ENCODE assay signal across 23 cellular contexts in genomic region chr18:68944826-68945225, GRCh38.
"Had no signal": no experiment of that assay in that cellular context is flagged by ENCODE, and none has a peak within 500 bp of the region (broad histone marks: within the 10 kb centered on the region; RNA-seq: fewer than 3 reads in every experiment).

No MANE protein-coding gene starts in this region.

- H3K4me3 Mint-ChIP-seq: activated CD8-positive, alpha-beta T cell treated with anti-CD3 and anti-CD28 coated beads for 36 hours; activated T-helper 1 cell treated with anti-CD3 and anti-CD28 coated beads, Interleukin-12 subunit alpha, Interleukin-12 subunit beta, Interleukin-2, Interleukin-4 antibody, amounts not matched to agents 30 ng/mL and 10 ng/mL and 1 ng/mL, durations not matched to agents 14 hours and 24 hours and 36 hours; naive thymus-derived CD4-positive, alpha-beta T cell; stimulated activated memory B cell treated with anti-CD40 and anti-IgM and Interleukin-4, amounts not matched to agents 10 μg/mL and 1 μg/mL and 100 μg/mL, for 72 hours had no signal

- H3K4me1 Mint-ChIP-seq: naive thymus-derived CD4-positive, alpha-beta T cell; stimulated activated memory B cell treated with anti-CD40 and anti-IgM and Interleukin-4, amounts not matched to agents 10 μg/mL and 1 μg/mL and 100 μg/mL, for 72 hours had no signal

- H3K36me3 ChIP-seq: brain microvascular endothelial cell, colonic mucosa, lower lobe of right lung, sigmoid colon, stomach, suprapubic skin, tibial nerve had no signal

- H3K4me3 ChIP-seq: colonic mucosa, lower lobe of right lung, sigmoid colon, smooth muscle cell, stomach, suprapubic skin, tibial nerve had no signal

- H3K27ac Mint-ChIP-seq: activated CD8-positive, alpha-beta T cell treated with anti-CD3 and anti-CD28 coated beads for 36 hours; activated naive CD4-positive, alpha-beta T cell treated with anti-CD3 and anti-CD28 coated beads, Interleukin-2, amount 50 U/mL, for 72 hours; activated T-helper 1 cell treated with anti-CD3 and anti-CD28 coated beads, Interleukin-12 subunit alpha, Interleukin-12 subunit beta, Interleukin-2, Interleukin-4 antibody, amounts not matched to agents 30 ng/mL and 10 ng/mL and 1 ng/mL, durations not matched to agents 14 hours and 24 hours and 36 hours; naive thymus-derived CD4-positive, alpha-beta T cell; stimulated activated memory B cell treated with anti-CD40 and anti-IgM and Interleukin-4, amounts not matched to agents 10 μg/mL and 1 μg/mL and 100 μg/mL, for 72 hours had no signal

- H3K9me3 Mint-ChIP-seq: activated CD8-positive, alpha-beta T cell treated with anti-CD3 and anti-CD28 coated beads for 36 hours; activated naive CD4-positive, alpha-beta T cell treated with anti-CD3 and anti-CD28 coated beads, Interleukin-2, amount 50 U/mL, for 72 hours; activated T-helper 1 cell treated with anti-CD3 and anti-CD28 coated beads, Interleukin-12 subunit alpha, Interleukin-12 subunit beta, Interleukin-2, Interleukin-4 antibody, amounts not matched to agents 30 ng/mL and 10 ng/mL and 1 ng/mL, durations not matched to agents 14 hours and 24 hours and 36 hours; naive thymus-derived CD4-positive, alpha-beta T cell; stimulated activated memory B cell treated with anti-CD40 and anti-IgM and Interleukin-4, amounts not matched to agents 10 μg/mL and 1 μg/mL and 100 μg/mL, for 72 hours had no signal

- H3K9me3 ChIP-seq: colonic mucosa, lower lobe of right lung, sigmoid colon, stomach, suprapubic skin, tibial nerve had no signal

- H3K4me1 ChIP-seq: colonic mucosa, lower lobe of right lung, stomach, suprapubic skin, tibial nerve had no signal

- H3K27me3 Mint-ChIP-seq: activated CD8-positive, alpha-beta T cell treated with anti-CD3 and anti-CD28 coated beads for 36 hours; naive thymus-derived CD4-positive, alpha-beta T cell; stimulated activated memory B cell treated with anti-CD40 and anti-IgM and Interleukin-4, amounts not matched to agents 10 μg/mL and 1 μg/mL and 100 μg/mL, for 72 hours had no signal

- DNase-seq: activated CD4-positive, alpha-beta T cell treated with anti-CD3 and anti-CD28 coated beads for 48 hours; activated CD4-positive, CD25-positive, alpha-beta regulatory T cell; activated CD8-positive, alpha-beta T cell treated with anti-CD3 and anti-CD28 coated beads for 36 hours; activated gamma-delta T cell; aorta; brain microvascular endothelial cell; colonic mucosa; erythroblast; foreskin melanocyte; glutamatergic neuron; hypothalamus; left colon; lower lobe of right lung; naive thymus-derived CD4-positive, alpha-beta T cell; sigmoid colon; stimulated activated CD4-positive, alpha-beta T cell treated with anti-CD3 and anti-CD28 coated beads, Interleukin-15, amount 100 ng/mL, for 24 hours; stomach had no signal

- H3K27me3 ChIP-seq: brain microvascular endothelial cell, colonic mucosa, sigmoid colon, stomach, suprapubic skin, tibial nerve had no signal

- H3K36me3 Mint-ChIP-seq: activated naive CD4-positive, alpha-beta T cell treated with anti-CD3 and anti-CD28 coated beads, Interleukin-2, amount 50 U/mL, for 72 hours; naive thymus-derived CD4-positive, alpha-beta T cell; stimulated activated memory B cell treated with anti-CD40 and anti-IgM and Interleukin-4, amounts not matched to agents 10 μg/mL and 1 μg/mL and 100 μg/mL, for 72 hours had no signal

- H3K4me2 ChIP-seq: smooth muscle cell had no signal

- ATAC-seq: activated CD8-positive, alpha-beta T cell treated with anti-CD3 and anti-CD28 coated beads for 36 hours; activated naive CD4-positive, alpha-beta T cell treated with anti-CD3 and anti-CD28 coated beads, Interleukin-2, amount 50 U/mL, for 72 hours; left colon; lower lobe of right lung; naive thymus-derived CD4-positive, alpha-beta T cell; stimulated activated memory B cell treated with anti-CD40 and anti-IgM and Interleukin-4, amounts not matched to agents 10 μg/mL and 1 μg/mL and 100 μg/mL, for 72 hours had no signal

- H3K27ac ChIP-seq: brain microvascular endothelial cell, colonic mucosa, lower lobe of right lung, sigmoid colon, stomach, suprapubic skin, tibial nerve had no signal
